30 cellular contexts compared by ENCODE assay signal in genomic region chr18:47404845-47405244, GRCh38.
"Had no signal": no experiment of that assay in that cellular context is flagged by ENCODE, and none has a peak within 500 bp of the region (broad histone marks: within the 10 kb centered on the region; RNA-seq: fewer than 3 reads in every experiment).

No MANE protein-coding gene starts in this region.

- H3K9me2 ChIP-seq: SK-N-SH had no signal

- H3K36me3 Mint-ChIP-seq: activated CD4-positive, alpha-beta memory T cell treated with anti-CD3 and anti-CD28 coated beads for 36 hours; activated naive CD8-positive, alpha-beta T cell; brain had no signal

- H3K4me3 Mint-ChIP-seq: activated B cell treated with CpG ODN at 0.5 μM for 24 hours; activated CD4-positive, alpha-beta memory T cell treated with anti-CD3 and anti-CD28 coated beads for 36 hours; activated CD4-positive, alpha-beta T cell treated with anti-CD3 and anti-CD28 coated beads, Interleukin-2, amount 10 ng/mL, durations not matched to agents 24 days and 14 days; activated naive CD4-positive, alpha-beta T cell treated with anti-CD3 and anti-CD28 coated beads for 36 hours; activated naive CD8-positive, alpha-beta T cell; activated T-helper 17 cell treated with anti-CD3 and anti-CD28 coated beads, Interleukin-2, amount 50 U/mL, for 72 hours; brain; central memory CD8-positive, alpha-beta T cell had no signal

- DNase-seq: activated B cell treated with CpG ODN at 0.5 μM for 24 hours; activated CD4-positive, alpha-beta memory T cell treated with anti-CD3 and anti-CD28 coated beads for 36 hours; activated CD4-positive, alpha-beta T cell treated with anti-CD3 and anti-CD28 coated beads for 1 hour; activated CD4-positive, alpha-beta T cell treated with anti-CD3 and anti-CD28 coated beads, Interleukin-2, amount 10 ng/mL, durations not matched to agents 24 days and 14 days; activated gamma-delta T cell; activated naive CD4-positive, alpha-beta T cell treated with anti-CD3 and anti-CD28 coated beads for 36 hours; activated T-cell treated with anti-CD3 and anti-CD28 coated beads for 4 hours; activated T-cell treated with anti-CD3 and anti-CD28 coated beads, Interleukin-2, amount 50 U/mL, for 48 hours; amygdala; Karpas-422; MM.1S; NCI-H1105; NCI-H1436; NCI-H187 treated with DMSO at 0.1 percent for 48 hours; NCI-H2081 treated with DMSO at 0.1 percent for 48 hours; NCI-H2171; NCI-H2227 treated with DMSO at 0.1 percent for 48 hours; NCI-H510A; NCI-H526 treated with DMSO at 0.1 percent for 48 hours; NK-92 treated with Interleukin-12 subunit alpha and Interleukin-12 subunit beta, amount 100 ng/mL, for 24 hours; OCI-M1; Right ventricle myocardium superior; SJCRH30; SK-N-SH had no signal

- H3K27ac Mint-ChIP-seq: activated B cell treated with CpG ODN at 0.5 μM for 24 hours; activated CD4-positive, alpha-beta memory T cell treated with anti-CD3 and anti-CD28 coated beads for 36 hours; activated CD4-positive, alpha-beta T cell treated with anti-CD3 and anti-CD28 coated beads, Interleukin-2, amount 10 ng/mL, durations not matched to agents 24 days and 14 days; activated naive CD4-positive, alpha-beta T cell treated with anti-CD3 and anti-CD28 coated beads for 36 hours; activated naive CD8-positive, alpha-beta T cell; activated T-helper 17 cell treated with anti-CD3 and anti-CD28 coated beads, Interleukin-2, amount 50 U/mL, for 72 hours; brain had no signal

- H3K9me3 ChIP-seq: SJCRH30, SK-N-SH had no signal

- H3K4me2 ChIP-seq: SK-N-SH had no signal

- H3K4me1 ChIP-seq: SJCRH30 had no signal

- H3K27me3 ChIP-seq: SJCRH30 had no signal

- H3K27me3 Mint-ChIP-seq: activated CD4-positive, alpha-beta memory T cell treated with anti-CD3 and anti-CD28 coated beads for 36 hours; activated CD4-positive, alpha-beta T cell treated with anti-CD3 and anti-CD28 coated beads, Interleukin-2, amount 10 ng/mL, durations not matched to agents 24 days and 14 days; activated naive CD8-positive, alpha-beta T cell; activated T-helper 17 cell treated with anti-CD3 and anti-CD28 coated beads, Interleukin-2, amount 50 U/mL, for 72 hours; central memory CD8-positive, alpha-beta T cell had no signal

- H3K9me3 Mint-ChIP-seq: activated B cell treated with CpG ODN at 0.5 μM for 24 hours; activated CD4-positive, alpha-beta memory T cell treated with anti-CD3 and anti-CD28 coated beads for 36 hours; activated CD4-positive, alpha-beta T cell treated with anti-CD3 and anti-CD28 coated beads, Interleukin-2, amount 10 ng/mL, durations not matched to agents 24 days and 14 days; activated naive CD4-positive, alpha-beta T cell treated with anti-CD3 and anti-CD28 coated beads for 36 hours; activated T-helper 17 cell treated with anti-CD3 and anti-CD28 coated beads, Interleukin-2, amount 50 U/mL, for 72 hours; central memory CD8-positive, alpha-beta T cell had no signal

- H3K4me3 ChIP-seq: SJCRH30 had no signal

- H3K36me3 ChIP-seq: SJCRH30 had no signal

- H3K4me1 Mint-ChIP-seq: activated B cell treated with CpG ODN at 0.5 μM for 24 hours; activated CD4-positive, alpha-beta T cell treated with anti-CD3 and anti-CD28 coated beads, Interleukin-2, amount 10 ng/mL, durations not matched to agents 24 days and 14 days; activated T-helper 17 cell treated with anti-CD3 and anti-CD28 coated beads, Interleukin-2, amount 50 U/mL, for 72 hours; brain; central memory CD8-positive, alpha-beta T cell had no signal

- ATAC-seq: activated T-helper 17 cell treated with anti-CD3 and anti-CD28 coated beads, Interleukin-2, amount 50 U/mL, for 72 hours; Panc1 had no signal

- H3K27ac ChIP-seq: RWPE1, SJCRH30 had no signal
